In the genomic region with DNA sequence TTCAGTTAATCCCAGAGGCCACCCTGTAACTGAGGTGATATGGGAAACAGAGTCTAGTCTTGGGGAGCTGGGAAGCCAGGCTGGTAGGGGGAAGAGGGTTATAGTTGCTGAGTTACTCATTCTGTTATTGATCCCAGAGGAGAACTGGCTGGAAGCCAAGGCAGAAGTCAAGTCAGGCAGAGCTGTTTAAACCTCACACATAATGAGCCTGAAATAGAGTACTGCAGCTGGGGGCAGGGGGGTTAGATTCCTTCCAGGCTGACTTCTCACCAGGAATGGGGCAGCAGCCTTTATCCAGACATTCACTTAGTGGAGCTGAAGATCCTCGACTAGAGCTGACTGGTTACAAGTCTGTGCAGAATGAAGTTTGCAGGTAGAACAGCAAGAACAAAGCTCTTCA, we compare ENCODE assay signal across 15 cellular contexts.
DNase-seq lines count a peak whose midpoint lies in the region; ATAC-seq, FAIRE-seq and TF ChIP-seq lines count a peak whose summit lies in the region.
"Had no signal": no experiment of that assay in that cellular context is flagged by ENCODE, and none has a peak within 500 bp of the region (broad histone marks: within the 10 kb centered on the region; RNA-seq: fewer than 3 reads in every experiment).

No MANE protein-coding gene starts in this region.

- peaks cover 4 to 16% (median 7%) of the 10 kb centered on the region in 4 donors for H3K4me1 ChIP-seq in liver (ENCODE audit: control insufficient read depth in 4 of 4, insufficient read depth in 4 of 4, low read length in 3 of 4)
- H3K4me1 ChIP-seq in HepG2 (ENCODE audit: insufficient read depth, low read length), result no peaks in the 10 kb centered on the region
- H3K4me1 ChIP-seq: prostate gland had no signal

- H3K4me1 Mint-ChIP-seq in type B pancreatic cell (ENCODE audit: unreplicated experiment), result peaks cover 18% of the 10 kb centered on the region

- no peak overlapping the region for H3K27ac Mint-ChIP-seq in type B pancreatic cell
- H3K27ac Mint-ChIP-seq: activated naive CD8-positive, alpha-beta T cell had no signal

- H3K27me3 ChIP-seq in liver (ENCODE audit: control insufficient read depth in 4 of 4, insufficient read depth in 4 of 4, low read length in 3 of 4), result no peaks in the 10 kb centered on the region
- no peaks in the 10 kb centered on the region for H3K27me3 ChIP-seq in HepG2 (ENCODE audit: control insufficient read depth in 1 of 2, insufficient read depth in 2 of 2, low read length in 2 of 2)

- CTCF ChIA-PET in HepG2 (lab: Yijun Ruan, JAX; ENCODE audit: low intra/inter-chr PET ratio, low total read pairs), result no interaction called here

- H3K36me3 ChIP-seq in liver (ENCODE audit: control insufficient read depth in 4 of 4, insufficient read depth in 3 of 4, low read depth in 1 of 4, low read length in 3 of 4), result no peaks in the 10 kb centered on the region
- H3K36me3 ChIP-seq in HepG2 (replicated peaks in 1 of 2; ENCODE audit: control insufficient read depth in 1 of 2, insufficient read depth in 2 of 2, low read length in 2 of 2), result no peaks in the 10 kb centered on the region
- H3K36me3 ChIP-seq: prostate gland had no signal

- POLR2A ChIA-PET in HepG2 (lab: Yijun Ruan, JAX), result no interaction called here

- BruUV-seq in HepG2 (replicated peaks; lab: Mats Ljungman, UMichigan), result no TSS peak

- no peak overlapping the region for H3K4me3 ChIP-seq in liver (ENCODE audit: low read depth in 1 of 3, low read length in 3 of 3)
- no peak overlapping the region for H3K4me3 ChIP-seq in HepG2 (replicated peaks in 1 of 3; ENCODE audit: insufficient read depth in 1 of 3, low read depth in 2 of 3, low read length in 3 of 3)
- H3K4me3 ChIP-seq: GM12878, prostate gland had no signal

- H3K79me2 ChIP-seq in HepG2 (ENCODE audit: insufficient read depth, low read length), result no peaks in the 10 kb centered on the region

- TF ChIP-seq RAD21 in liver (IDR thresholded peaks at IDR 0.05) (no peak), HepG2 (CRISPR knock-in tag; IDR thresholded peaks at IDR 0.05) (no peak)

- H3K4me3 Mint-ChIP-seq in type B pancreatic cell, result peak overlapping the region; percentile 2
- H3K4me3 Mint-ChIP-seq: activated naive CD8-positive, alpha-beta T cell had no signal

- in situ Hi-C loops in HepG2 (cut with HindIII; ENCODE audit: extremely low pct_ligation_motif_present, low pct_unique_long_range_greater_than_20kb), result no loop called here

- H3K9me3 ChIP-seq in liver (ENCODE audit: control insufficient read depth in 4 of 4, low read length in 3 of 4) (no peaks in the 10 kb centered on the region), HepG2 (ENCODE audit: low read length) (no peaks in the 10 kb centered on the region)
- H3K9me3 ChIP-seq: prostate gland had no signal

- no peak for TF ChIP-seq CTCF in liver (IDR thresholded peaks at IDR 0.05; ENCODE audit: low read depth, low read length, missing input control)
- TF ChIP-seq CTCF in HepG2 (CRISPR knock-in tag; IDR thresholded peaks at IDR 0.05), result no peak
- no peak for TF ChIP-seq CTCF in type B pancreatic cell (conservative IDR thresholded peaks at IDR 0.05)

- H3K27me3 Mint-ChIP-seq in type B pancreatic cell, result peaks cover 6% of the 10 kb centered on the region

- no peaks in the 10 kb centered on the region for H4K20me1 ChIP-seq in HepG2 (ENCODE audit: insufficient read depth, low read length)

- no peak for TF ChIP-seq EP300 in HepG2 (IDR thresholded peaks at IDR 0.05; ENCODE audit: low read depth in 2 of 2, low read length in 2 of 2)
- TF ChIP-seq EP300 in HepG2 (CRISPR knock-in tag; IDR thresholded peaks at IDR 0.05; ENCODE audit: borderline replicate concordance), result no peak

- DNase-seq in HepG2 (ENCODE audit: low spot score), result no peak
- peak; percentile 5 for DNase-seq in T1000 (lab: John Stamatoyannopoulos, UW)
- peak; percentile 45 for DNase-seq in kidney glomerular epithelial cell (lab: John Stamatoyannopoulos, UW)
- no peak for DNase-seq in type B pancreatic cell (ENCODE audit: extremely low spot score, unreplicated experiment)
- no peak for DNase-seq in HTR-8/SVneo (ENCODE audit: insufficient read length, low spot score)
- no peak for DNase-seq in activated CD8-positive, alpha-beta memory T cell treated with anti-CD3 and anti-CD28 coated beads for 24 hours
- DNase-seq: DND-41; NCI-H774; stimulated activated CD4-positive, alpha-beta T cell treated with anti-CD3 and anti-CD28 coated beads, Interleukin-1b, Interleukin-23, amount 100 ng/mL, for 48 hours had no signal

- no peak overlapping the region for H3K27ac ChIP-seq in liver (ENCODE audit: low read depth in 1 of 2, low read length in 2 of 2)
- no peak overlapping the region for H3K27ac ChIP-seq in HepG2 (ENCODE audit: extremely low read length, insufficient read depth, low read length)
- H3K27ac ChIP-seq: HL-60, prostate gland had no signal

- H3K9ac ChIP-seq in liver (ENCODE audit: low read depth in 1 of 2, low read length in 2 of 2) (no peak overlapping the region), HepG2 (ENCODE audit: insufficient read depth, low read depth, low read length) (no peak overlapping the region)

- ATAC-seq in HepG2 (no peak), HG02571 (IDR thresholded peaks at IDR 0.05; ENCODE audit: unreplicated experiment) (no peak)
- ATAC-seq: GM12878 had no signal

- no peaks in the 10 kb centered on the region for H3K9me3 Mint-ChIP-seq in type B pancreatic cell

- H3K4me2 ChIP-seq in HepG2 (ENCODE audit: low read depth, low read length), result no peak overlapping the region

- H3K36me3 Mint-ChIP-seq in type B pancreatic cell, result no peaks in the 10 kb centered on the region
- H3K36me3 Mint-ChIP-seq: activated naive CD8-positive, alpha-beta T cell had no signal

- FAIRE-seq in HepG2 (lab: Jason Lieb, UNC) (no peak), HTR-8/SVneo (lab: Jason Lieb, UNC) (no peak)
- FAIRE-seq: GM12878 had no signal

- WGBS in liver, result 28% methylated on average over 1 of the region's 1 CpG
- WGBS in HepG2 (ENCODE audit: low lambda C conversion rate), result 0% methylated on average over 1 of the region's 1 CpG

- no peak for TF ChIP-seq POLR2A in HepG2 (IDR thresholded peaks at IDR 0.05; ENCODE audit: insufficient read depth in 1 of 2, low read depth in 2 of 2, low read length in 2 of 2)

- intact Hi-C loops in HepG2 (cut with micrococcal nuclease; ENCODE audit: unreplicated experiment), result no loop called here

- H2AFZ ChIP-seq in HepG2 (ENCODE audit: low read length), result no peak overlapping the region

TF ChIP-seq in liver, 16 proteins besides CTCF, POLR2A, EP300 and RAD21 (continues in another document):
- TF ChIP-seq RXRA (IDR thresholded peaks at IDR 0.05) (no peak), FOXA1 (IDR thresholded peaks at IDR 0.05) (no peak), HNF4A (conservative IDR thresholded peaks at IDR 0.05) (no peak), TAF1 (conservative IDR thresholded peaks at IDR 0.05) (no peak), FOXA2 (IDR thresholded peaks at IDR 0.05) (no peak)
- TF ChIP-seq, protein P1, sequence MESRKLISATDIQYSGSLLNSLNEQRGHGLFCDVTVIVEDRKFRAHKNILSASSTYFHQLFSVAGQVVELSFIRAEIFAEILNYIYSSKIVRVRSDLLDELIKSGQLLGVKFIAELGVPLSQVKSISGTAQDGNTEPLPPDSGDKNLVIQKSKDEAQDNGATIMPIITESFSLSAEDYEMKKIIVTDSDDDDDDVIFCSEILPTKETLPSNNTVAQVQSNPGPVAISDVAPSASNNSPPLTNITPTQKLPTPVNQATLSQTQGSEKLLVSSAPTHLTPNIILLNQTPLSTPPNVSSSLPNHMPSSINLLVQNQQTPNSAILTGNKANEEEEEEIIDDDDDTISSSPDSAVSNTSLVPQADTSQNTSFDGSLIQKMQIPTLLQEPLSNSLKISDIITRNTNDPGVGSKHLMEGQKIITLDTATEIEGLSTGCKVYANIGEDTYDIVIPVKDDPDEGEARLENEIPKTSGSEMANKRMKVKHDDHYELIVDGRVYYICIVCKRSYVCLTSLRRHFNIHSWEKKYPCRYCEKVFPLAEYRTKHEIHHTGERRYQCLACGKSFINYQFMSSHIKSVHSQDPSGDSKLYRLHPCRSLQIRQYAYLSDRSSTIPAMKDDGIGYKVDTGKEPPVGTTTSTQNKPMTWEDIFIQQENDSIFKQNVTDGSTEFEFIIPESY (IDR thresholded peaks at IDR 0.05), result no peak
- TF ChIP-seq, protein P2, sequence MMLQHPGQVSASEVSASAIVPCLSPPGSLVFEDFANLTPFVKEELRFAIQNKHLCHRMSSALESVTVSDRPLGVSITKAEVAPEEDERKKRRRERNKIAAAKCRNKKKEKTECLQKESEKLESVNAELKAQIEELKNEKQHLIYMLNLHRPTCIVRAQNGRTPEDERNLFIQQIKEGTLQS (IDR thresholded peaks at IDR 0.05), result peak; percentile 10

TF ChIP-seq in HepG2, 621 proteins besides CTCF, POLR2A, EP300 and RAD21:
- TF ChIP-seq ZNF382 (CRISPR knock-in tag; IDR thresholded peaks at IDR 0.05; ENCODE audit: borderline replicate concordance), result no peak
- TF ChIP-seq, protein P3, sequence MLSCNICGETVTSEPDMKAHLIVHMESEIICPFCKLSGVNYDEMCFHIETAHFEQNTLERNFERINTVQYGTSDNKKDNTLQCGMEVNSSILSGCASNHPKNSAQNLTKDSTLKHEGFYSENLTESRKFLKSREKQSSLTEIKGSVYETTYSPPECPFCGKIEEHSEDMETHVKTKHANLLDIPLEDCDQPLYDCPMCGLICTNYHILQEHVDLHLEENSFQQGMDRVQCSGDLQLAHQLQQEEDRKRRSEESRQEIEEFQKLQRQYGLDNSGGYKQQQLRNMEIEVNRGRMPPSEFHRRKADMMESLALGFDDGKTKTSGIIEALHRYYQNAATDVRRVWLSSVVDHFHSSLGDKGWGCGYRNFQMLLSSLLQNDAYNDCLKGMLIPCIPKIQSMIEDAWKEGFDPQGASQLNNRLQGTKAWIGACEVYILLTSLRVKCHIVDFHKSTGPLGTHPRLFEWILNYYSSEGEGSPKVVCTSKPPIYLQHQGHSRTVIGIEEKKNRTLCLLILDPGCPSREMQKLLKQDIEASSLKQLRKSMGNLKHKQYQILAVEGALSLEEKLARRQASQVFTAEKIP (CRISPR knock-in tag; IDR thresholded peaks at IDR 0.05; ENCODE audit: borderline replicate concordance), result no peak
- TF ChIP-seq ZNF180 (CRISPR knock-in tag; IDR thresholded peaks at IDR 0.05; ENCODE audit: borderline replicate concordance, low read depth), result no peak
- TF ChIP-seq, protein P4, sequence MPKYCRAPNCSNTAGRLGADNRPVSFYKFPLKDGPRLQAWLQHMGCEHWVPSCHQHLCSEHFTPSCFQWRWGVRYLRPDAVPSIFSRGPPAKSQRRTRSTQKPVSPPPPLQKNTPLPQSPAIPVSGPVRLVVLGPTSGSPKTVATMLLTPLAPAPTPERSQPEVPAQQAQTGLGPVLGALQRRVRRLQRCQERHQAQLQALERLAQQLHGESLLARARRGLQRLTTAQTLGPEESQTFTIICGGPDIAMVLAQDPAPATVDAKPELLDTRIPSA (CRISPR knock-in tag; IDR thresholded peaks at IDR 0.05; ENCODE audit: borderline replicate concordance), result no peak
- no peak for TF ChIP-seq POLR2AphosphoS2 (IDR thresholded peaks at IDR 0.05; ENCODE audit: low read depth, low read length)
- no peak for TF ChIP-seq SATB2 (CRISPR knock-in tag; IDR thresholded peaks at IDR 0.05)
TF ChIP-seq in HepG2: peak in this region for 0.

Comparison
In these comparisons a context has a peak if more than half of its experiments do, and no peak if none do; other contexts are left out.
1. DNase-seq: peak in T1000 (single experiment) and kidney glomerular epithelial cell (single experiment); none in HepG2 (single experiment), type B pancreatic cell (single experiment), HTR-8/SVneo (single experiment) and activated CD8-positive, alpha-beta memory T cell treated with anti-CD3 and anti-CD28 coated beads for 24 hours (single experiment).